Comparison of ENCODE assay signal across 25 cellular contexts in genomic region chr9:15271403-15271802, GRCh38. TPM values are rescaled to one million over a fixed set of nuclear protein-coding genes. Genes with fewer than 3 reads are reported as not detected.
DNase-seq lines count a peak whose midpoint lies in the region; ATAC-seq and TF ChIP-seq lines count a peak whose summit lies in the region.
"Had no signal": no experiment of that assay in that cellular context is flagged by ENCODE, and none has a peak within 500 bp of the region (broad histone marks: within the 10 kb centered on the region; RNA-seq: fewer than 3 reads in every experiment).

No MANE protein-coding gene starts in this region.

- H3K9ac ChIP-seq in OCI-LY3 (ENCODE audit: low read length) = no peak overlapping the region
- H3K9ac ChIP-seq: parathyroid adenoma had no signal

- no peaks in the 10 kb centered on the region for H3K9me3 Mint-ChIP-seq in natural killer cell
- H3K9me3 Mint-ChIP-seq: activated T-helper 1 cell treated with anti-CD3 and anti-CD28 coated beads, Interleukin-12 subunit alpha, Interleukin-12 subunit beta, Interleukin-2, Interleukin-4 antibody, amounts not matched to agents 30 ng/mL and 10 ng/mL and 1 ng/mL, durations not matched to agents 14 hours and 24 hours and 36 hours; mesothelial cell of epicardium had no signal

- H3K4me1 Mint-ChIP-seq in natural killer cell = peaks cover 49 to 60% of the 10 kb centered on the region in 2 donors
- H3K4me1 Mint-ChIP-seq: mesothelial cell of epicardium had no signal

- ATAC-seq in natural killer cell = peak; percentile 85 to 100 (median 97)
- ATAC-seq: HCT116, PC-3 had no signal

- H3K79me2 ChIP-seq in OCI-LY3 (ENCODE audit: low read length) = no peaks in the 10 kb centered on the region
- H3K79me2 ChIP-seq: parathyroid adenoma had no signal

- TF ChIP-seq CTCF in GM06990 (IDR thresholded peaks at IDR 0.05; ENCODE audit: insufficient read depth, low read length, poor library complexity, severe bottlenecking) = peak; percentile 29
- peak; percentile 12; the same call in 1 of the 2 replicates for TF ChIP-seq CTCF in OCI-LY3 (IDR thresholded peaks at IDR 0.05; ENCODE audit: low read depth, low read length)
- TF ChIP-seq CTCF in natural killer cell (IDR thresholded peaks at IDR 0.05) = peak; percentile 18
- no peak for TF ChIP-seq CTCF in uterus (IDR thresholded peaks at IDR 0.05)

- H3K4me1 ChIP-seq in OCI-LY3 (ENCODE audit: low read length) = no peaks in the 10 kb centered on the region
- H3K4me1 ChIP-seq in uterus = no peaks in the 10 kb centered on the region
- H3K4me1 ChIP-seq: left ventricle myocardium inferior, parathyroid adenoma, sigmoid colon had no signal

- H3K27me3 ChIP-seq in GM06990 (replicated peaks; ENCODE audit: control insufficient read depth, insufficient read depth, low read length) = no peaks in the 10 kb centered on the region
- H3K27me3 ChIP-seq in OCI-LY3 (ENCODE audit: low read depth, low read length) = peaks cover 4% of the 10 kb centered on the region; the same call in 1 of the 2 replicates
- no peaks in the 10 kb centered on the region for H3K27me3 ChIP-seq in uterus
- H3K27me3 ChIP-seq: sigmoid colon had no signal

- H3K27ac Mint-ChIP-seq in natural killer cell = peak overlapping the region in 1 of 2 donors; percentile 27
- H3K27ac Mint-ChIP-seq: activated T-helper 1 cell treated with anti-CD3 and anti-CD28 coated beads, Interleukin-12 subunit alpha, Interleukin-12 subunit beta, Interleukin-2, Interleukin-4 antibody, amounts not matched to agents 30 ng/mL and 10 ng/mL and 1 ng/mL, durations not matched to agents 14 hours and 24 hours and 36 hours; mesothelial cell of epicardium; nephron progenitor cell had no signal

- H3K9me3 ChIP-seq in OCI-LY3 (ENCODE audit: insufficient read depth, low read length) (no peaks in the 10 kb centered on the region), uterus (no peaks in the 10 kb centered on the region)
- H3K9me3 ChIP-seq: left ventricle myocardium inferior, sigmoid colon had no signal

- H3K36me3 Mint-ChIP-seq in natural killer cell = no peaks in the 10 kb centered on the region
- H3K36me3 Mint-ChIP-seq: mesothelial cell of epicardium had no signal

- H3K36me3 ChIP-seq in GM06990 (ENCODE audit: control insufficient read depth, insufficient read depth, low read length) = no peaks in the 10 kb centered on the region
- no peaks in the 10 kb centered on the region for H3K36me3 ChIP-seq in OCI-LY3 (replicated peaks; ENCODE audit: low read depth, low read length)
- H3K36me3 ChIP-seq in uterus = no peaks in the 10 kb centered on the region
- H3K36me3 ChIP-seq: left ventricle myocardium inferior, sigmoid colon had no signal

- peak; percentile 67 for DNase-seq in activated CD8-positive, alpha-beta memory T cell treated with anti-CD3 and anti-CD28 coated beads for 24 hours
- DNase-seq in activated CD8-positive, alpha-beta memory T cell treated with anti-CD3 and anti-CD28 coated beads, Interleukin-2, amount 50 U/mL, for 48 hours = no peak
- DNase-seq in GM06990 (ENCODE audit: extremely low read depth, insufficient read length) = no peak
- peak; percentile 35 for DNase-seq in natural killer cell
- DNase-seq in uterus = no peak
- DNase-seq in NCI-H128 (lab: John Stamatoyannopoulos, UW; ENCODE audit: unreplicated experiment) = no peak
- DNase-seq in HPDE6-E6E7 (ENCODE audit: extremely low spot score) = no peak
- DNase-seq: anterior cingulate cortex, caudate nucleus, left ventricle myocardium inferior, NCI-H146, NCI-H69, nephron progenitor cell, PC-3, SIG-M5, sigmoid colon, substantia nigra, T-helper 1 cell had no signal

- H3K4me3 ChIP-seq in GM06990 (replicated peaks; ENCODE audit: low read depth, low read length) (no peak overlapping the region), OCI-LY3 (ENCODE audit: low read length) (no peak overlapping the region), uterus (no peak overlapping the region)
- H3K4me3 ChIP-seq: left ventricle myocardium inferior, sigmoid colon had no signal

- H4K20me1 ChIP-seq in OCI-LY3 (ENCODE audit: insufficient read depth, low read length) = no peaks in the 10 kb centered on the region

- no peak overlapping the region for H3K4me3 Mint-ChIP-seq in natural killer cell
- H3K4me3 Mint-ChIP-seq: activated T-helper 1 cell treated with anti-CD3 and anti-CD28 coated beads, Interleukin-12 subunit alpha, Interleukin-12 subunit beta, Interleukin-2, Interleukin-4 antibody, amounts not matched to agents 30 ng/mL and 10 ng/mL and 1 ng/mL, durations not matched to agents 14 hours and 24 hours and 36 hours; mesothelial cell of epicardium; nephron progenitor cell had no signal

- H3K27ac ChIP-seq in OCI-LY3 (ENCODE audit: low read length) (no peak overlapping the region), uterus (no peak overlapping the region)
- H3K27ac ChIP-seq: C4-2B, epithelial cell of prostate, left ventricle myocardium inferior, parathyroid adenoma, sigmoid colon had no signal

- H2AFZ ChIP-seq in OCI-LY3 (ENCODE audit: low read depth, low read length) = no peak overlapping the region
- H2AFZ ChIP-seq: parathyroid adenoma had no signal

- no peak for TF ChIP-seq POLR2A in uterus (IDR thresholded peaks at IDR 0.05)

- no peaks in the 10 kb centered on the region for H3K27me3 Mint-ChIP-seq in natural killer cell (ENCODE audit: low read depth in 2 of 2)

- no peak overlapping the region for H3K4me2 ChIP-seq in OCI-LY3 (ENCODE audit: low read length)

- intact Hi-C loops in natural killer cell (cut with micrococcal nuclease) (loop anchor here (1.0 to 5.0 kb wide), 2 partner anchors 76 to 146 kb away; no protein-coding TSS in a partner anchor), uterus (cut with DNase I; ENCODE audit: low total_unique reads) (no loop called here)

RNA-seq across cellular contexts. Expression of gene TTC39B, which starts 35.6 kb away (rescaled TPM):
- total RNA-seq in natural killer cell (10 to 100 TPM; 51.2 to 65.1 (median 54.2) TPM), uterus (10 to 100 TPM; 14.1 to 21.9 (median 19.6) TPM)

Comparison
In these comparisons a context has a peak if more than half of its experiments do, and no peak if none do; other contexts are left out.
1. DNase-seq: peak in activated CD8-positive, alpha-beta memory T cell treated with anti-CD3 and anti-CD28 coated beads for 24 hours (single experiment) and natural killer cell (single experiment); none in activated CD8-positive, alpha-beta memory T cell treated with anti-CD3 and anti-CD28 coated beads, Interleukin-2, amount 50 U/mL, for 48 hours (single experiment), GM06990 (single experiment), uterus (0 of 2), NCI-H128 (single experiment) and HPDE6-E6E7 (single experiment).
2. CTCF ChIP-seq: peak in GM06990 (single experiment), OCI-LY3 (single experiment) and natural killer cell (single experiment); none in uterus (0 of 4).